ENCODE assay signal across 18 cellular contexts in genomic region chr3:44050051-44050570, GRCh38.
DNase-seq lines count a peak whose midpoint lies in the region; ATAC-seq and TF ChIP-seq lines count a peak whose summit lies in the region.
"Had no signal": no experiment of that assay in that cellular context is flagged by ENCODE, and none has a peak within 500 bp of the region (broad histone marks: within the 10 kb centered on the region; RNA-seq: fewer than 3 reads in every experiment).

No MANE protein-coding gene starts in this region.

- no peaks in the 10 kb centered on the region for H3K36me3 Mint-ChIP-seq in endodermal cell (ENCODE audit: low read depth)

- TF ChIP-seq EP300 in Ishikawa (IDR thresholded peaks at IDR 0.05; ENCODE audit: borderline replicate concordance), result no peak

- no peak for TF ChIP-seq CTCF in endodermal cell (conservative IDR thresholded peaks at IDR 0.05)

- no peak overlapping the region for H3K4me3 ChIP-seq in endodermal cell (ENCODE audit: low read length)
- H3K4me3 ChIP-seq: BLaER1 treated with 17β-estradiol and CSF1 and Interleukin-3, amounts not matched to agents 10 nM and 100 nM; PC-9 had no signal

- no peak overlapping the region for H3K27ac ChIP-seq in endodermal cell (ENCODE audit: low read depth, low read length)
- peak overlapping the region; percentile 52 for H3K27ac ChIP-seq in substantia nigra (ENCODE audit: low read depth, low read length, poor library complexity, severe bottlenecking)
- H3K27ac ChIP-seq: BLaER1 treated with 17β-estradiol and CSF1 and Interleukin-3, amounts not matched to agents 10 nM and 100 nM; PC-9 had no signal

- DNase-seq in endodermal cell, result peak; percentile 69
- DNase-seq in midbrain (lab: John Stamatoyannopoulos, UW), result peak; percentile 61
- DNase-seq in substantia nigra (lab: John Stamatoyannopoulos, UW), result peak in 37 of 49 donors; percentile 10 to 76 (median 45)
- DNase-seq in EL, result no peak
- DNase-seq: CD4-positive, alpha-beta T cell; DMS53; HCEC 1CT; KBM-7; NCI-H2029; NCI-H446; NCI-H524 treated with DMSO at 0.1 percent for 48 hours; NCI-H774; PC-9; Right ventricle myocardium superior had no signal

- H3K27me3 Mint-ChIP-seq in endodermal cell (ENCODE audit: insufficient read depth), result no peaks in the 10 kb centered on the region

- no peak for TF ChIP-seq RAD21 in Ishikawa (IDR thresholded peaks at IDR 0.05; ENCODE audit: low read depth)

- H3K4me3 Mint-ChIP-seq in endodermal cell, result no peak overlapping the region
- H3K4me3 Mint-ChIP-seq: CD4-positive, alpha-beta T cell had no signal

- H3K4me1 ChIP-seq in endodermal cell (ENCODE audit: control insufficient read depth, insufficient read depth, low read length), result no peaks in the 10 kb centered on the region

- H3K27ac Mint-ChIP-seq in endodermal cell, result no peak overlapping the region
- H3K27ac Mint-ChIP-seq: CD4-positive, alpha-beta T cell had no signal

- H3K4me1 Mint-ChIP-seq in endodermal cell, result peaks cover 5% of the 10 kb centered on the region

- H3K27me3 ChIP-seq in endodermal cell (ENCODE audit: control insufficient read depth, insufficient read depth, low read length, poor library complexity, severe bottlenecking), result no peaks in the 10 kb centered on the region
- H3K27me3 ChIP-seq: BLaER1 treated with 17β-estradiol and CSF1 and Interleukin-3, amounts not matched to agents 10 nM and 100 nM had no signal

- H3K9ac ChIP-seq in endodermal cell (ENCODE audit: extremely low read depth, low read length, poor library complexity, severe bottlenecking), result no peak overlapping the region
- H3K9ac ChIP-seq: BLaER1 treated with 17β-estradiol and CSF1 and Interleukin-3, amounts not matched to agents 10 nM and 100 nM had no signal

- H3K9me3 Mint-ChIP-seq in endodermal cell, result no peaks in the 10 kb centered on the region
- H3K9me3 Mint-ChIP-seq: CD4-positive, alpha-beta T cell had no signal

- ATAC-seq in activated CD4-positive, CD25-positive, alpha-beta regulatory T cell treated with anti-CD3 and anti-CD28 coated beads, Interleukin-2, amount 50 U/mL, for 24 hours, result no peak
- no peak for ATAC-seq in GM18502 (IDR thresholded peaks at IDR 0.05; ENCODE audit: poor library complexity, unreplicated experiment)

- 79 to 88% methylated on average over 7 to 10 of the region's 10 CpGs for WGBS in endodermal cell (ENCODE audit: insufficient coverage in 1 of 2, insufficient read length in 1 of 2), 2 experiments

- H3K36me3 ChIP-seq in endodermal cell (ENCODE audit: control insufficient read depth, insufficient read depth, low read length), result no peaks in the 10 kb centered on the region
- H3K36me3 ChIP-seq: BLaER1 treated with 17β-estradiol and CSF1 and Interleukin-3, amounts not matched to agents 10 nM and 100 nM had no signal

- H3K9me3 ChIP-seq in endodermal cell (ENCODE audit: control insufficient read depth, low read length), result no peaks in the 10 kb centered on the region
- H3K9me3 ChIP-seq: BLaER1 treated with 17β-estradiol and CSF1 and Interleukin-3, amounts not matched to agents 10 nM and 100 nM had no signal

TF ChIP-seq in Ishikawa, 13 proteins besides CTCF, POLR2A, EP300 and RAD21:
- TF ChIP-seq TCF12 (IDR thresholded peaks at IDR 0.05; ENCODE audit: low read depth) (no peak), EGR1 (IDR thresholded peaks at IDR 0.05) (no peak), REST (IDR thresholded peaks at IDR 0.05; ENCODE audit: low read depth) (peak; percentile 13; the same call in 1 of the 2 replicates), NFIC (IDR thresholded peaks at IDR 0.05) (no peak), ZBTB7A (IDR thresholded peaks at IDR 0.05; ENCODE audit: low read depth) (no peak), TAF1 (IDR thresholded peaks at IDR 0.05; ENCODE audit: low read depth) (no peak), FOXM1 (IDR thresholded peaks at IDR 0.05; ENCODE audit: borderline replicate concordance, low read depth) (no peak)
- TF ChIP-seq, protein P1, sequence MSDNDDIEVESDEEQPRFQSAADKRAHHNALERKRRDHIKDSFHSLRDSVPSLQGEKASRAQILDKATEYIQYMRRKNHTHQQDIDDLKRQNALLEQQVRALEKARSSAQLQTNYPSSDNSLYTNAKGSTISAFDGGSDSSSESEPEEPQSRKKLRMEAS (IDR thresholded peaks at IDR 0.05), result no peak
